In the genomic region with DNA sequence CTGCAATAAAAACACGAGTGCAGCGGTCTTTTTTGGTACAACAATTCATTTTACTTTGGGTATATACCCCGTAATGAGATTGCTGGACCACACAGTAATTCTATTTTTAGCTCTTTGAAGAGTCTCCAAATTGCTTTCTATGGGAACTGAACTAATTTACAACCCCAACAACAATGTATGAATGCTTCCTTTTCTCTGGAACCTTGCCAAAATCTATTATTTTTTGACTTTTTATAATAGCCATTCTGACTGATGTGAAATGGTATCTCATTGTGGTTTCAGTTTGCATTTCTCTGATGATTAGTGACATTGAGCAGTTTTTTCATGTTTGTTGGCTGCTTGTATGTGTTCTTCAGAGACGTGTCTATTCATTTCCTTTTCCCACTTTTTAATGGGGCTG, we compare ENCODE assay signal across 18 cellular contexts.
DNase-seq lines count a peak whose midpoint lies in the region; ATAC-seq, FAIRE-seq and TF ChIP-seq lines count a peak whose summit lies in the region.
"Had no signal": no experiment of that assay in that cellular context is flagged by ENCODE, and none has a peak within 500 bp of the region (broad histone marks: within the 10 kb centered on the region; RNA-seq: fewer than 3 reads in every experiment).

No MANE protein-coding gene starts in this region.

- no peak overlapping the region for H3K27ac Mint-ChIP-seq in activated CD4-positive, alpha-beta T cell treated with anti-CD3 and anti-CD28 coated beads for 36 hours

- H3K27me3 Mint-ChIP-seq in activated CD4-positive, alpha-beta T cell treated with anti-CD3 and anti-CD28 coated beads for 36 hours: no peaks in the 10 kb centered on the region

- no peak for TF ChIP-seq POLR2A in GM12892 (IDR thresholded peaks at IDR 0.05; ENCODE audit: low read depth, low read length)

- FAIRE-seq in GM12892 (lab: Jason Lieb, UNC): peak; percentile 30
- FAIRE-seq: HepG2 had no signal

- POLR2A ChIA-PET in activated CD4-positive, alpha-beta T cell treated with anti-CD3 and anti-CD28 coated beads for 36 hours (lab: Charles Lee): no interaction called here

- H3K36me3 Mint-ChIP-seq in activated CD4-positive, alpha-beta T cell treated with anti-CD3 and anti-CD28 coated beads for 36 hours (ENCODE audit: low read depth): no peaks in the 10 kb centered on the region

- no peaks in the 10 kb centered on the region for H3K4me1 Mint-ChIP-seq in activated CD4-positive, alpha-beta T cell treated with anti-CD3 and anti-CD28 coated beads for 36 hours

- intact Hi-C loops in activated CD4-positive, alpha-beta T cell treated with anti-CD3 and anti-CD28 coated beads for 36 hours (cut with DNase I, micrococcal nuclease): no loop called here
- intact Hi-C loops in left colon (cut with DNase I, micrococcal nuclease): no loop called here

- peaks cover 5% of the 10 kb centered on the region for H3K9me3 Mint-ChIP-seq in activated CD4-positive, alpha-beta T cell treated with anti-CD3 and anti-CD28 coated beads for 36 hours (ENCODE audit: low read depth)

- ATAC-seq in activated CD4-positive, alpha-beta T cell treated with anti-CD3 and anti-CD28 coated beads for 36 hours: no peak
- ATAC-seq in left colon: no peak
- ATAC-seq: HepG2, Panc1, Right ventricle myocardium inferior had no signal

- CTCF ChIA-PET in activated CD4-positive, alpha-beta T cell treated with anti-CD3 and anti-CD28 coated beads for 36 hours (lab: Charles Lee): no interaction called here

- DNase-seq in GM12892 (ENCODE audit: insufficient read length): no peak
- DNase-seq in NCI-H1417 treated with DMSO at 0.1 percent for 48 hours (lab: John Stamatoyannopoulos, UW): peak; percentile 24
- DNase-seq in NCI-H774 (lab: John Stamatoyannopoulos, UW): peak; percentile 9
- peak; percentile 38 for DNase-seq in retina
- no peak for DNase-seq in NCI-H1048 (lab: John Stamatoyannopoulos, UW)
- no peak for DNase-seq in activated CD4-positive, alpha-beta T cell treated with anti-CD3 and anti-CD28 coated beads for 36 hours
- DNase-seq in left colon: no peak
- DNase-seq: DMS 273 treated with DMSO at 0.1 percent for 48 hours, HCEC 1CT, Karpas-422, NCI-H187 treated with DMSO at 0.1 percent for 48 hours, NCI-H226, NCI-H69, SK-N-SH, T-helper 1 cell had no signal

- H3K4me3 Mint-ChIP-seq in activated CD4-positive, alpha-beta T cell treated with anti-CD3 and anti-CD28 coated beads for 36 hours: no peak overlapping the region

Comparison
In these comparisons a context has a peak if more than half of its experiments do, and no peak if none do; other contexts are left out.
1. DNase-seq: peak in NCI-H1417 treated with DMSO at 0.1 percent for 48 hours (single experiment), NCI-H774 (single experiment) and retina (single experiment); none in GM12892 (single experiment), NCI-H1048 (single experiment), activated CD4-positive, alpha-beta T cell treated with anti-CD3 and anti-CD28 coated beads for 36 hours (single experiment) and left colon (0 of 2).